In genomic region chr6:17470953-17471335, GRCh38 we compare ENCODE assay signal across 12 cellular contexts.
DNase-seq lines count a peak whose midpoint lies in the region; ATAC-seq, FAIRE-seq and TF ChIP-seq lines count a peak whose summit lies in the region.
"Had no signal": no experiment of that assay in that cellular context is flagged by ENCODE, and none has a peak within 500 bp of the region (broad histone marks: within the 10 kb centered on the region; RNA-seq: fewer than 3 reads in every experiment).

No MANE protein-coding gene starts in this region.

- no peak overlapping the region for H3K4me3 Mint-ChIP-seq in type B pancreatic cell
- H3K4me3 Mint-ChIP-seq: activated T-cell treated with anti-CD3 and anti-CD28 coated beads, Interleukin-2, amount 50 U/mL, for 4 hours had no signal

- TF ChIP-seq POLR2A in A549 (IDR thresholded peaks at IDR 0.05; ENCODE audit: low read length), result no peak
- TF ChIP-seq POLR2A in esophagus squamous epithelium (IDR thresholded peaks at IDR 0.05), result no peak

- peaks cover 49% of the 10 kb centered on the region for H3K4me1 ChIP-seq in A549
- H3K4me1 ChIP-seq in esophagus squamous epithelium, result peaks cover 3 to 40% (median 7%) of the 10 kb centered on the region in 3 donors
- H3K4me1 ChIP-seq: body of pancreas had no signal

- H3K36me3 ChIP-seq in MG63 (no peaks in the 10 kb centered on the region), esophagus squamous epithelium (no peaks in the 10 kb centered on the region)
- H3K36me3 ChIP-seq: suprapubic skin had no signal

- H3K27me3 Mint-ChIP-seq in type B pancreatic cell, result no peaks in the 10 kb centered on the region

- H3K4me1 Mint-ChIP-seq in type B pancreatic cell (ENCODE audit: unreplicated experiment), result peaks cover 30% of the 10 kb centered on the region

- no peak for TF ChIP-seq EP300 in A549 (IDR thresholded peaks at IDR 0.05)

- H3K4me3 ChIP-seq in A549, result no peak overlapping the region
- no peak overlapping the region for H3K4me3 ChIP-seq in MG63
- H3K4me3 ChIP-seq in esophagus squamous epithelium, result no peak overlapping the region
- H3K4me3 ChIP-seq: body of pancreas, suprapubic skin had no signal

- DNase-seq in A549 (ENCODE audit: low read depth in 1 of 2, low spot score in 1 of 2), result peak in 1 of 2 experiments; percentile 47
- DNase-seq in MG63, result peak; percentile 0
- DNase-seq in esophagus squamous epithelium (lab: John Stamatoyannopoulos, UW), result no peak
- DNase-seq in omental fat pad (ENCODE audit: low spot score), result no peak
- DNase-seq in DMS114 treated with DMSO at 0.1 percent for 48 hours (lab: John Stamatoyannopoulos, UW; ENCODE audit: unreplicated experiment), result no peak
- no peak for DNase-seq in type B pancreatic cell (ENCODE audit: extremely low spot score, unreplicated experiment)
- DNase-seq: activated T-cell treated with anti-CD3 and anti-CD28 coated beads, Interleukin-2, amount 50 U/mL, for 4 hours; body of pancreas; posterior cingulate gyrus had no signal

- H3K27ac Mint-ChIP-seq in type B pancreatic cell, result no peak overlapping the region

- H3K4me2 ChIP-seq in A549, result peak overlapping the region; percentile 44

- no peaks in the 10 kb centered on the region for H3K27me3 ChIP-seq in MG63
- no peaks in the 10 kb centered on the region for H3K27me3 ChIP-seq in esophagus squamous epithelium
- H3K27me3 ChIP-seq: body of pancreas, suprapubic skin had no signal

- POLR2A ChIA-PET in A549 (lab: Yijun Ruan, JAX), result no interaction called here

- CTCF ChIA-PET in A549 (lab: Yijun Ruan, JAX), result interaction anchor here (0.6 to 0.7 kb wide), 2 partner anchors 303 to 933 kb away, joined by 3 read pairs; no protein-coding TSS in a partner anchor

- no peaks in the 10 kb centered on the region for H3K9me3 Mint-ChIP-seq in type B pancreatic cell
- H3K9me3 Mint-ChIP-seq: activated T-cell treated with anti-CD3 and anti-CD28 coated beads, Interleukin-2, amount 50 U/mL, for 4 hours had no signal

- H3K9me3 ChIP-seq in A549, result peaks cover 7% of the 10 kb centered on the region
- H3K9me3 ChIP-seq in MG63, result no peaks in the 10 kb centered on the region
- no peaks in the 10 kb centered on the region for H3K9me3 ChIP-seq in esophagus squamous epithelium
- H3K9me3 ChIP-seq: body of pancreas, suprapubic skin had no signal

- H3K27ac ChIP-seq in A549 (peak overlapping the region in 1 of 2 experiments; percentile 17; a peak in 1 of 6 replicates), esophagus squamous epithelium (peak overlapping the region in 3 of 4 donors; percentile 69 to 78 (median 73))
- H3K27ac ChIP-seq: body of pancreas had no signal

- no peak for FAIRE-seq in A549 (lab: Jason Lieb, UNC)

- peaks cover 5% of the 10 kb centered on the region for H3K36me3 Mint-ChIP-seq in type B pancreatic cell

- ATAC-seq in A549, result peak; percentile 34 to 35; a peak in 3 of 6 replicates
- peak; percentile 83 for ATAC-seq in omental fat pad (ENCODE audit: low FRiP score)
- no peak for ATAC-seq in HG02798 (IDR thresholded peaks at IDR 0.05; ENCODE audit: poor library complexity, unreplicated experiment)
- no peak for ATAC-seq in GM21717 (IDR thresholded peaks at IDR 0.05; ENCODE audit: unreplicated experiment)
- ATAC-seq: activated T-cell treated with anti-CD3 and anti-CD28 coated beads, Interleukin-2, amount 50 U/mL, for 4 hours; body of pancreas had no signal

- 74% methylated on average over 3 of the region's 3 CpGs for WGBS in A549 (ENCODE audit: missing lambda C conversion rate)
- 56 to 60% methylated on average over 3 of the region's 3 CpGs for WGBS in esophagus squamous epithelium, 2 donors

- TF ChIP-seq CTCF in A549 (IDR thresholded peaks at IDR 0.05) (no peak), esophagus squamous epithelium (IDR thresholded peaks at IDR 0.05) (peak in 4 of 6 experiments; percentile 14 to 32 (median 24)), omental fat pad (IDR thresholded peaks at IDR 0.05) (no peak), type B pancreatic cell (conservative IDR thresholded peaks at IDR 0.05) (no peak)

- no peak for TF ChIP-seq RAD21 in A549 (conservative IDR thresholded peaks at IDR 0.05 in 1 of 2, IDR thresholded peaks at IDR 0.05 in 1 of 2)

- intact Hi-C loops in esophagus squamous epithelium (cut with DNase I), result no loop called here

TF ChIP-seq in A549, 52 proteins besides CTCF, POLR2A, EP300 and RAD21:
- peak; percentile 68 to 71; a peak in 3 of 4 replicates for TF ChIP-seq CEBPB (IDR thresholded peaks at IDR 0.05)
- no peak for TF ChIP-seq HOXB5 (CRISPR knock-in tag; IDR thresholded peaks at IDR 0.05)
- TF ChIP-seq RFX5 (IDR thresholded peaks at IDR 0.05), result no peak

Comparison
In these comparisons a context has a peak if more than half of its experiments do, and no peak if none do; other contexts are left out.
1. ATAC-seq: peak in A549 (2 of 2) and omental fat pad (single experiment); none in HG02798 (single experiment) and GM21717 (single experiment).
2. CTCF ChIP-seq: peak in esophagus squamous epithelium (4 of 6); none in A549 (single experiment), omental fat pad (0 of 3) and type B pancreatic cell (single experiment).